Comparison of ENCODE assay signal across 8 cellular contexts in the genomic region with DNA sequence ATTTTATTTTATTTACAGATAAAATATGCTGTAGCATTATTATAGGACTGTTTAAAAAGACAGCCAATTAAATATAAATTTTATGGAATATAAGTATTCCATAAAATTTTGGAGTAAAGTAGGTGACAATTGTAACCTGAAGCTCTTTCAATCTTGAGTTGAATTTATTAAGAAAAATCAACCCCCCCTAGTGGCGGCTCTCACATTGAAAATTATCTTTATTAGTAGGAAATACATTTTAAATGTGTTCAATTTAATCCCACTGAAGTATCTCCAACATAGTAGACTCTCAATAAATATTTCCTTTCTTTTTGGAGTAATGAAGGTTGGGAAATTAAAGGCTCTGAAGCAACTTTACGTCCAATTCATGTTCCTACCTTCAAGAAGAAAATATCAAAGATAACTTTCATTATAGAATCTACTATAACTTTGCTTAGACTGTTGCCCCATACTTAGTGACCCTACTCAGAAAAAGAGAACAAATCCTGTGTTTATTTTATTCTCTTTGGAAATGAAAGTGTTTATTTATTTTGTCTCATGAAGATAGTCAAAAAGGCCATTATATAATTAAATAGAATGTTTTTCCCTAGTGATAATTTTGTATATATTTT. TPM values are rescaled to one million over a fixed set of nuclear protein-coding genes. Genes with fewer than 3 reads are reported as not detected.
A peak's percentile ranks its signal among the peaks of the same experiment; 100 is the strongest.
DNase-seq lines count a peak whose midpoint lies in the region; ATAC-seq and FAIRE-seq lines count a peak whose summit lies in the region.

No MANE protein-coding gene starts in this region.

- no peaks in the 10 kb centered on the region for H3K9me3 ChIP-seq in small intestine (ENCODE audit: control insufficient read depth, low read depth)

- no peaks in the 10 kb centered on the region for H3K27me3 ChIP-seq in small intestine (ENCODE audit: control insufficient read depth in 2 of 2, insufficient read depth in 2 of 2, low read length in 2 of 2)

- no peak overlapping the region for H3K27ac ChIP-seq in small intestine (ENCODE audit: low read depth in 1 of 2, low read length in 1 of 2)

- peak overlapping the region in 1 of 2 donors; percentile 28 for H3K4me3 ChIP-seq in small intestine (ENCODE audit: low read depth in 1 of 2, low read length in 2 of 2)

- H3K4me1 ChIP-seq in small intestine (ENCODE audit: control insufficient read depth in 2 of 2, insufficient read depth in 1 of 2, low read depth in 1 of 2, low read length in 1 of 2), result peaks cover 3 to 8% of the 10 kb centered on the region in 2 donors

- peak; percentile 68 for FAIRE-seq in small intestine (lab: Jason Lieb, UNC)

- no peaks in the 10 kb centered on the region for H3K36me3 ChIP-seq in small intestine (ENCODE audit: control insufficient read depth in 2 of 2, insufficient read depth in 2 of 2, low read length in 2 of 2)

- 5 to 9% (median 8%) methylated on average over 2 of the region's 2 CpGs for WGBS in small intestine, 3 donors

- ATAC-seq in HG02884 (IDR thresholded peaks at IDR 0.05; ENCODE audit: unreplicated experiment) (no peak), HG03025 (IDR thresholded peaks at IDR 0.05; ENCODE audit: low FRiP score, unreplicated experiment) (no peak)

- DNase-seq in NOMO-1 treated with DMSO at 0.1 percent for 48 hours (lab: John Stamatoyannopoulos, UW; ENCODE audit: unreplicated experiment) (peak; percentile 34), NOMO-1 treated with dmso at 0.1 percent for 144 hours (lab: John Stamatoyannopoulos, UW; ENCODE audit: unreplicated experiment) (no peak), NCI-H345 (lab: John Stamatoyannopoulos, UW) (peak; percentile 13), glomerular visceral epithelial cell (ENCODE audit: extremely low spot score) (peak; percentile 43), small intestine (peak; percentile 48)
- DNase-seq in activated T-helper 9 cell treated with anti-CD3 and anti-CD28 coated beads, Interleukin-2, amount 50 U/mL, for 16 hours (ENCODE audit: low read depth), result peak; percentile 19

RNA-seq across cellular contexts. Expression of a gene that starts 3.1 kb away (rescaled TPM):
- 10 to 100 TPM; 10.1 to 13.2 (median 11.6) TPM for polyA plus RNA-seq in small intestine
